ENCODE assay signal across 8 cellular contexts in genomic region chr4:1026115-1026514, GRCh38.
A peak's percentile ranks its signal among the peaks of the same experiment; 100 is the strongest.
DNase-seq lines count a peak whose midpoint lies in the region; ATAC-seq, FAIRE-seq and TF ChIP-seq lines count a peak whose summit lies in the region.

No MANE protein-coding gene starts in this region.

- peak; percentile 62 for ATAC-seq in activated naive CD8-positive, alpha-beta T cell treated with anti-CD3 and anti-CD28 coated beads, Interleukin-2, amount 50 U/mL, for 24 hours

- intact Hi-C loops in head of caudate nucleus (cut with DNase I), result no loop called here

- H3K9me3 Mint-ChIP-seq in activated naive CD8-positive, alpha-beta T cell treated with anti-CD3 and anti-CD28 coated beads, Interleukin-2, amount 50 U/mL, for 24 hours, result no peaks in the 10 kb centered on the region

- no peak for TF ChIP-seq CTCF in GM20000 (IDR thresholded peaks at IDR 0.05; ENCODE audit: extremely low read depth, missing control alignments)

- FAIRE-seq in H54 (lab: Jason Lieb, UNC), result no peak

- H3K4me3 Mint-ChIP-seq in activated naive CD8-positive, alpha-beta T cell treated with anti-CD3 and anti-CD28 coated beads, Interleukin-2, amount 50 U/mL, for 24 hours, result no peak overlapping the region

- H3K27ac Mint-ChIP-seq in activated naive CD8-positive, alpha-beta T cell treated with anti-CD3 and anti-CD28 coated beads, Interleukin-2, amount 50 U/mL, for 24 hours, result no peak overlapping the region

- no peak for TF ChIP-seq POLR2A in H54 (IDR thresholded peaks at IDR 0.05; ENCODE audit: low read depth, low read length)

- no peak for TF ChIP-seq RAD21 in Ishikawa (IDR thresholded peaks at IDR 0.05; ENCODE audit: low read depth)

- TF ChIP-seq EP300 in Ishikawa (IDR thresholded peaks at IDR 0.05; ENCODE audit: borderline replicate concordance), result no peak

- no peaks in the 10 kb centered on the region for H3K27me3 Mint-ChIP-seq in activated naive CD8-positive, alpha-beta T cell treated with anti-CD3 and anti-CD28 coated beads, Interleukin-2, amount 50 U/mL, for 24 hours

- DNase-seq in DMS53 treated with DMSO at 0.1 percent for 48 hours (lab: John Stamatoyannopoulos, UW; ENCODE audit: unreplicated experiment), result peak; percentile 62
- DNase-seq in GM20000 (ENCODE audit: low spot score), result peak; percentile 95
- peak; percentile 65 for DNase-seq in activated naive CD8-positive, alpha-beta T cell treated with anti-CD3 and anti-CD28 coated beads, Interleukin-2, amount 50 U/mL, for 24 hours
- peak; percentile 74 for DNase-seq in stimulated activated CD4-positive, alpha-beta T cell treated with anti-CD3 and anti-CD28 coated beads, Interleukin-15, amount 100 ng/mL, for 24 hours
- DNase-seq in head of caudate nucleus, result no peak
- no peak for DNase-seq in H54 (ENCODE audit: insufficient read length, low spot score)
- no peak for DNase-seq in NK-92 (lab: John Stamatoyannopoulos, UW; ENCODE audit: unreplicated experiment)

- H3K4me1 Mint-ChIP-seq in activated naive CD8-positive, alpha-beta T cell treated with anti-CD3 and anti-CD28 coated beads, Interleukin-2, amount 50 U/mL, for 24 hours, result no peaks in the 10 kb centered on the region

- no peaks in the 10 kb centered on the region for H3K36me3 Mint-ChIP-seq in activated naive CD8-positive, alpha-beta T cell treated with anti-CD3 and anti-CD28 coated beads, Interleukin-2, amount 50 U/mL, for 24 hours (ENCODE audit: low read depth)

TF ChIP-seq in Ishikawa, 13 proteins besides CTCF, POLR2A, EP300 and RAD21:
- TF ChIP-seq MAX (IDR thresholded peaks at IDR 0.05) (0 out of 2 replicates have a peak, but pooled peaks have one; percentile 24), REST (IDR thresholded peaks at IDR 0.05; ENCODE audit: low read depth) (no peak)

Comparison
In these comparisons a context has a peak if more than half of its experiments do, and no peak if none do; other contexts are left out.
1. DNase-seq: peak in DMS53 treated with DMSO at 0.1 percent for 48 hours (single experiment), GM20000 (single experiment), activated naive CD8-positive, alpha-beta T cell treated with anti-CD3 and anti-CD28 coated beads, Interleukin-2, amount 50 U/mL, for 24 hours (single experiment) and stimulated activated CD4-positive, alpha-beta T cell treated with anti-CD3 and anti-CD28 coated beads, Interleukin-15, amount 100 ng/mL, for 24 hours (single experiment); none in head of caudate nucleus (0 of 42), H54 (single experiment) and NK-92 (single experiment).